ENCODE assay signal across 16 cellular contexts in genomic region chr1:44694863-44695478, GRCh38. TPM values are rescaled to one million over a fixed set of nuclear protein-coding genes. Genes with fewer than 3 reads are reported as not detected.
DNase-seq lines count a peak whose midpoint lies in the region; ATAC-seq and TF ChIP-seq lines count a peak whose summit lies in the region.
"Had no signal": no experiment of that assay in that cellular context is flagged by ENCODE, and none has a peak within 500 bp of the region (broad histone marks: within the 10 kb centered on the region; RNA-seq: fewer than 3 reads in every experiment).

No MANE protein-coding gene starts in this region.

- POLR2A ChIA-PET in GM10248 (lab: Yijun Ruan, JAX) = interaction anchor here (1.0 to 4.4 kb wide), 3 partner anchors 26 to 124 kb away, joined by 3 to 28 read pairs (median 3); partner anchors contain the start of gene PLK3

- H3K4me1 ChIP-seq in smooth muscle cell (ENCODE audit: low read depth) (no peaks in the 10 kb centered on the region), tibial artery (no peaks in the 10 kb centered on the region)
- H3K4me1 ChIP-seq: esophagus muscularis mucosa, right atrium auricular region, thyroid gland had no signal

- CTCF ChIA-PET in GM10248 (lab: Yijun Ruan, JAX) = interaction anchor here (1.1 to 8.4 kb wide), 8 partner anchors 10 to 291 kb away, joined by 3 to 69 read pairs (median 8); partner anchors contain the start of gene EIF2B3

- no peaks in the 10 kb centered on the region for H3K79me2 ChIP-seq in smooth muscle cell (ENCODE audit: low read depth)

- TF ChIP-seq CTCF in GM10248 (IDR thresholded peaks at IDR 0.05; ENCODE audit: control extremely low read depth, extremely low read depth, low read depth, missing control alignments) = no peak
- TF ChIP-seq CTCF in smooth muscle cell (IDR thresholded peaks at IDR 0.05; ENCODE audit: borderline replicate concordance, insufficient read depth, poor library complexity, severe bottlenecking) = no peak
- TF ChIP-seq CTCF in tibial artery (IDR thresholded peaks at IDR 0.05) = no peak

- no peaks in the 10 kb centered on the region for H3K27me3 ChIP-seq in smooth muscle cell (ENCODE audit: low read depth)
- H3K27me3 ChIP-seq in tibial artery = peaks cover 0 to 2% of the 10 kb centered on the region in 2 donors
- H3K27me3 ChIP-seq: esophagus muscularis mucosa, right atrium auricular region, thyroid gland had no signal

- H3K27ac ChIP-seq in smooth muscle cell (ENCODE audit: low read depth) = no peak overlapping the region
- no peak overlapping the region for H3K27ac ChIP-seq in tibial artery
- H3K27ac ChIP-seq: esophagus muscularis mucosa, HL-60, right atrium auricular region, thyroid gland had no signal

- WGBS in smooth muscle cell (ENCODE audit: low lambda C conversion rate) = 93% methylated on average over 7 of the region's 7 CpGs

- H4K20me1 ChIP-seq in smooth muscle cell (ENCODE audit: low read depth) = no peaks in the 10 kb centered on the region

- no peak overlapping the region for H3K4me2 ChIP-seq in smooth muscle cell

- H3K9ac ChIP-seq in smooth muscle cell (ENCODE audit: low read depth) = no peak overlapping the region

- peak; percentile 65 for ATAC-seq in HG02642 (IDR thresholded peaks at IDR 0.05; ENCODE audit: poor library complexity, unreplicated experiment)
- ATAC-seq: activated CD4-positive, CD25-positive, alpha-beta regulatory T cell treated with anti-CD3 and anti-CD28 coated beads, Interleukin-2, amount 50 U/mL, for 24 hours had no signal

- H3K36me3 ChIP-seq in smooth muscle cell (ENCODE audit: low read depth) (no peaks in the 10 kb centered on the region), tibial artery (no peaks in the 10 kb centered on the region)
- H3K36me3 ChIP-seq: esophagus muscularis mucosa, right atrium auricular region, thyroid gland had no signal

- H3K4me3 ChIP-seq in smooth muscle cell = no peak overlapping the region
- H3K4me3 ChIP-seq in tibial artery = no peak overlapping the region
- H3K4me3 ChIP-seq: esophagus muscularis mucosa, right atrium auricular region, thyroid gland had no signal

- intact Hi-C loops in tibial artery (cut with DNase I; ENCODE audit: low total_unique reads) = no loop called here

- no peaks in the 10 kb centered on the region for H3K9me3 ChIP-seq in smooth muscle cell (replicated peaks; ENCODE audit: low read depth)
- H3K9me3 ChIP-seq in tibial artery = no peaks in the 10 kb centered on the region
- H3K9me3 ChIP-seq: esophagus muscularis mucosa, right atrium auricular region, thyroid gland had no signal

- DNase-seq in GM10248 (ENCODE audit: extremely low spot score) (peak; percentile 67), GM19240 (ENCODE audit: insufficient read length, low spot score) (peak; percentile 50), NAMALWA (ENCODE audit: low spot score) (peak; percentile 79), iPS-NIHi11 (ENCODE audit: low spot score) (no peak), smooth muscle cell (lab: John Stamatoyannopoulos, UW; ENCODE audit: unreplicated experiment) (no peak), tibial artery (no peak)
- DNase-seq in activated effector memory CD4-positive, alpha-beta T cell treated with Interleukin-2 at 50 U/mL for 16 hours = no peak
- DNase-seq: central memory CD4-positive, alpha-beta T cell; DMS79 treated with DMSO at 0.1 percent for 48 hours; NCI-H510A treated with DMSO at 0.1 percent for 48 hours; thyroid gland had no signal

- no peaks in the 10 kb centered on the region for H3F3A ChIP-seq in smooth muscle cell (ENCODE audit: low read depth)

- H2AFZ ChIP-seq in smooth muscle cell (ENCODE audit: low read depth) = no peak overlapping the region

RNA-seq across cellular contexts. Expression of gene ARMH1, which starts 20.5 kb away (rescaled TPM):
- total RNA-seq in smooth muscle cell = 1.5 and 4.8 TPM in 2 replicates
- polyA plus RNA-seq in smooth muscle cell = 8.3 and 10.1 TPM in 2 replicates

RNA-seq across cellular contexts. Expression of gene TMEM53, which starts 20.7 kb away (rescaled TPM):
- 8.1 and 8.6 TPM in 2 replicates for total RNA-seq in smooth muscle cell
- 13.0 and 15.5 TPM in 2 replicates for polyA plus RNA-seq in smooth muscle cell

RNA-seq across cellular contexts. Expression of gene RNU5D-1, which starts 36.0 kb away (rescaled TPM):
- not detected in 2 replicates for total RNA-seq in smooth muscle cell
- polyA plus RNA-seq in smooth muscle cell = not detected in 2 replicates
- total RNA-seq: esophagus muscularis mucosa, right atrium auricular region, thyroid gland had no signal

RNA-seq across cellular contexts. Expression of gene KIF2C, which starts 44.7 kb away (rescaled TPM):
- total RNA-seq in smooth muscle cell = 5.7 and 9.2 TPM in 2 replicates
- 6.8 and 8.5 TPM in 2 replicates for polyA plus RNA-seq in smooth muscle cell

Comparison
In these comparisons a context has a peak if more than half of its experiments do, and no peak if none do; other contexts are left out.
1. DNase-seq: peak in GM10248 (single experiment), GM19240 (single experiment) and NAMALWA (single experiment); none in iPS-NIHi11 (single experiment), smooth muscle cell (single experiment), activated effector memory CD4-positive, alpha-beta T cell treated with Interleukin-2 at 50 U/mL for 16 hours (single experiment) and tibial artery (0 of 2).